In genomic region chr10:62492012-62492869, GRCh38 we compare ENCODE assay signal across 8 cellular contexts.
DNase-seq lines count a peak whose midpoint lies in the region; ATAC-seq and TF ChIP-seq lines count a peak whose summit lies in the region.

No MANE protein-coding gene starts in this region.

- intact Hi-C loops in ovary (cut with DNase I), result no loop called here

- H3K27me3 Mint-ChIP-seq in activated naive CD8-positive, alpha-beta T cell treated with anti-CD3 and anti-CD28 coated beads, Interleukin-2, amount 50 U/mL, for 24 hours, result no peaks in the 10 kb centered on the region

- DNase-seq in GM06990 (ENCODE audit: extremely low read depth, insufficient read length), result no peak
- peak; percentile 50 for DNase-seq in adipocyte (ENCODE audit: low read depth)
- peak; percentile 30 for DNase-seq in iPS-NIHi7 (ENCODE audit: extremely low spot score)
- peak in 1 of 2 donors; percentile 21 for DNase-seq in upper lobe of left lung
- DNase-seq in ovary, result no peak
- DNase-seq in activated naive CD8-positive, alpha-beta T cell treated with anti-CD3 and anti-CD28 coated beads, Interleukin-2, amount 50 U/mL, for 24 hours, result no peak
- DNase-seq in hypothalamus (lab: John Stamatoyannopoulos, UW), result no peak

- TF ChIP-seq EP300 in Ishikawa (IDR thresholded peaks at IDR 0.05; ENCODE audit: borderline replicate concordance), result no peak
- TF ChIP-seq EP300 in upper lobe of left lung (IDR thresholded peaks at IDR 0.05), result no peak
- TF ChIP-seq EP300 in ovary (IDR thresholded peaks at IDR 0.05), result no peak

- TF ChIP-seq CTCF in GM06990 (IDR thresholded peaks at IDR 0.05; ENCODE audit: insufficient read depth, low read length, poor library complexity, severe bottlenecking), result peak; percentile 52
- peak in 5 of 6 experiments; percentile 12 to 61 (median 53) for TF ChIP-seq CTCF in upper lobe of left lung (IDR thresholded peaks at IDR 0.05)
- no peak for TF ChIP-seq CTCF in ovary (IDR thresholded peaks at IDR 0.05)

- H3K9me3 Mint-ChIP-seq in activated naive CD8-positive, alpha-beta T cell treated with anti-CD3 and anti-CD28 coated beads, Interleukin-2, amount 50 U/mL, for 24 hours, result no peaks in the 10 kb centered on the region

- no peak overlapping the region for H3K4me3 Mint-ChIP-seq in activated naive CD8-positive, alpha-beta T cell treated with anti-CD3 and anti-CD28 coated beads, Interleukin-2, amount 50 U/mL, for 24 hours

- no peaks in the 10 kb centered on the region for H3K36me3 Mint-ChIP-seq in activated naive CD8-positive, alpha-beta T cell treated with anti-CD3 and anti-CD28 coated beads, Interleukin-2, amount 50 U/mL, for 24 hours (ENCODE audit: low read depth)

- H3K27ac ChIP-seq in upper lobe of left lung (no peak overlapping the region), ovary (no peak overlapping the region)

- H3K4me1 ChIP-seq in adipocyte (ENCODE audit: control insufficient read depth, insufficient read depth, low read length), result peaks cover 29% of the 10 kb centered on the region
- peaks cover 0 to 5% (median 0%) of the 10 kb centered on the region in 4 donors for H3K4me1 ChIP-seq in upper lobe of left lung
- no peaks in the 10 kb centered on the region for H3K4me1 ChIP-seq in ovary (ENCODE audit: insufficient read depth)

- TF ChIP-seq RAD21 in Ishikawa (IDR thresholded peaks at IDR 0.05; ENCODE audit: low read depth), result peak; percentile 53

- H3K27me3 ChIP-seq in GM06990 (replicated peaks; ENCODE audit: control insufficient read depth, insufficient read depth, low read length) (peaks cover 5% of the 10 kb centered on the region), adipocyte (replicated peaks; ENCODE audit: control insufficient read depth, insufficient read depth, low read length) (peaks cover under 1% of the 10 kb centered on the region), upper lobe of left lung (no peaks in the 10 kb centered on the region), ovary (no peaks in the 10 kb centered on the region)

- no peak overlapping the region for H3K27ac Mint-ChIP-seq in activated naive CD8-positive, alpha-beta T cell treated with anti-CD3 and anti-CD28 coated beads, Interleukin-2, amount 50 U/mL, for 24 hours

- no peaks in the 10 kb centered on the region for H3K36me3 ChIP-seq in GM06990 (ENCODE audit: control insufficient read depth, insufficient read depth, low read length)
- H3K36me3 ChIP-seq in adipocyte (ENCODE audit: control insufficient read depth, insufficient read depth, low read length, severe bottlenecking), result no peaks in the 10 kb centered on the region
- H3K36me3 ChIP-seq in upper lobe of left lung, result no peaks in the 10 kb centered on the region
- no peaks in the 10 kb centered on the region for H3K36me3 ChIP-seq in ovary

- H3K9ac ChIP-seq in adipocyte (ENCODE audit: low read length), result peak overlapping the region; percentile 52

- TF ChIP-seq POLR2A in upper lobe of left lung (IDR thresholded peaks at IDR 0.05) (no peak), ovary (IDR thresholded peaks at IDR 0.05) (no peak)

- WGBS in upper lobe of left lung, 2 donors, result 66% methylated on average over 5 of the region's 5 CpGs
- 71 to 77% (median 72%) methylated on average over 5 of the region's 5 CpGs for WGBS in ovary, 3 donors

- no peaks in the 10 kb centered on the region for H3K9me3 ChIP-seq in adipocyte (ENCODE audit: control insufficient read depth, low read length)
- no peaks in the 10 kb centered on the region for H3K9me3 ChIP-seq in upper lobe of left lung
- H3K9me3 ChIP-seq in ovary, result no peaks in the 10 kb centered on the region

- H3K4me1 Mint-ChIP-seq in activated naive CD8-positive, alpha-beta T cell treated with anti-CD3 and anti-CD28 coated beads, Interleukin-2, amount 50 U/mL, for 24 hours, result no peaks in the 10 kb centered on the region

- H3K4me3 ChIP-seq in GM06990 (replicated peaks; ENCODE audit: low read depth, low read length) (no peak overlapping the region), adipocyte (ENCODE audit: low read length) (peak overlapping the region; percentile 12), upper lobe of left lung (no peak overlapping the region), ovary (no peak overlapping the region)

- peak in 1 of 2 donors; percentile 89 for ATAC-seq in upper lobe of left lung (ENCODE audit: low FRiP score in 2 of 2)
- ATAC-seq in activated naive CD8-positive, alpha-beta T cell treated with anti-CD3 and anti-CD28 coated beads, Interleukin-2, amount 50 U/mL, for 24 hours, result no peak

TF ChIP-seq in Ishikawa, 13 proteins besides CTCF, POLR2A, EP300 and RAD21:
- TF ChIP-seq USF1 (IDR thresholded peaks at IDR 0.05), result no peak
- TF ChIP-seq ZBTB7A (IDR thresholded peaks at IDR 0.05; ENCODE audit: low read depth), result no peak
- no peak for TF ChIP-seq EGR1 (IDR thresholded peaks at IDR 0.05)
- TF ChIP-seq MAX (IDR thresholded peaks at IDR 0.05), result no peak
- no peak for TF ChIP-seq NFIC (IDR thresholded peaks at IDR 0.05)
- TF ChIP-seq TEAD4 (IDR thresholded peaks at IDR 0.05), result no peak
- TF ChIP-seq YY1 (IDR thresholded peaks at IDR 0.05; ENCODE audit: low read depth), result no peak
- TF ChIP-seq, protein P1, sequence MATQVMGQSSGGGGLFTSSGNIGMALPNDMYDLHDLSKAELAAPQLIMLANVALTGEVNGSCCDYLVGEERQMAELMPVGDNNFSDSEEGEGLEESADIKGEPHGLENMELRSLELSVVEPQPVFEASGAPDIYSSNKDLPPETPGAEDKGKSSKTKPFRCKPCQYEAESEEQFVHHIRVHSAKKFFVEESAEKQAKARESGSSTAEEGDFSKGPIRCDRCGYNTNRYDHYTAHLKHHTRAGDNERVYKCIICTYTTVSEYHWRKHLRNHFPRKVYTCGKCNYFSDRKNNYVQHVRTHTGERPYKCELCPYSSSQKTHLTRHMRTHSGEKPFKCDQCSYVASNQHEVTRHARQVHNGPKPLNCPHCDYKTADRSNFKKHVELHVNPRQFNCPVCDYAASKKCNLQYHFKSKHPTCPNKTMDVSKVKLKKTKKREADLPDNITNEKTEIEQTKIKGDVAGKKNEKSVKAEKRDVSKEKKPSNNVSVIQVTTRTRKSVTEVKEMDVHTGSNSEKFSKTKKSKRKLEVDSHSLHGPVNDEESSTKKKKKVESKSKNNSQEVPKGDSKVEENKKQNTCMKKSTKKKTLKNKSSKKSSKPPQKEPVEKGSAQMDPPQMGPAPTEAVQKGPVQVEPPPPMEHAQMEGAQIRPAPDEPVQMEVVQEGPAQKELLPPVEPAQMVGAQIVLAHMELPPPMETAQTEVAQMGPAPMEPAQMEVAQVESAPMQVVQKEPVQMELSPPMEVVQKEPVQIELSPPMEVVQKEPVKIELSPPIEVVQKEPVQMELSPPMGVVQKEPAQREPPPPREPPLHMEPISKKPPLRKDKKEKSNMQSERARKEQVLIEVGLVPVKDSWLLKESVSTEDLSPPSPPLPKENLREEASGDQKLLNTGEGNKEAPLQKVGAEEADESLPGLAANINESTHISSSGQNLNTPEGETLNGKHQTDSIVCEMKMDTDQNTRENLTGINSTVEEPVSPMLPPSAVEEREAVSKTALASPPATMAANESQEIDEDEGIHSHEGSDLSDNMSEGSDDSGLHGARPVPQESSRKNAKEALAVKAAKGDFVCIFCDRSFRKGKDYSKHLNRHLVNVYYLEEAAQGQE (IDR thresholded peaks at IDR 0.05; ENCODE audit: low read depth), result no peak
- TF ChIP-seq CEBPB (IDR thresholded peaks at IDR 0.05), result no peak
- no peak for TF ChIP-seq TAF1 (IDR thresholded peaks at IDR 0.05; ENCODE audit: low read depth)
- no peak for TF ChIP-seq TCF12 (IDR thresholded peaks at IDR 0.05; ENCODE audit: low read depth)
- TF ChIP-seq CREB1 (IDR thresholded peaks at IDR 0.05; ENCODE audit: low read depth), result no peak
- TF ChIP-seq FOXM1 (IDR thresholded peaks at IDR 0.05; ENCODE audit: borderline replicate concordance, low read depth), result no peak

Comparison
In these comparisons a context has a peak if more than half of its experiments do, and no peak if none do; other contexts are left out.
1. DNase-seq: peak in adipocyte (single experiment) and iPS-NIHi7 (single experiment); none in GM06990 (single experiment), ovary (0 of 5), activated naive CD8-positive, alpha-beta T cell treated with anti-CD3 and anti-CD28 coated beads, Interleukin-2, amount 50 U/mL, for 24 hours (single experiment) and hypothalamus (0 of 51).
2. CTCF ChIP-seq: peak in GM06990 (single experiment) and upper lobe of left lung (5 of 6); none in ovary (0 of 3).